ENCODE assay signal across 8 cellular contexts in the genomic region with DNA sequence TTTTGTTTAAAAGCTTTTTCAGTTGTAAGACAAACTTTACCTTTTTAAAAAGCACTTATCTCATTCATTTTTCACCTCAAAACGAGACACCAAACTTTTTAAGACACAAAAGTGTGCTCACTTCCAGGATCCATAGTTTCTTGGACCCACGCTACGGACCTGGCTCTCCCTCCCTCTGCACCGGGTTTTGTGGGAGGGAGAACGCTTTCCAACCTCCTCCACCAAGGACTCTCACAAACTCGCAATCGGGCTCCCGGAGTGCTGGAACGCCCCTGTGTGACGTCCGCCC. TPM values are rescaled to one million over a fixed set of nuclear protein-coding genes. Genes with fewer than 3 reads are reported as not detected.
A peak's percentile ranks its signal among the peaks of the same experiment; 100 is the strongest.
DNase-seq lines count a peak whose midpoint lies in the region; ATAC-seq and TF ChIP-seq lines count a peak whose summit lies in the region.

No MANE protein-coding gene starts in this region.

- H3K9me3 Mint-ChIP-seq in activated B cell treated with CpG ODN at 0.5 μM for 24 hours: no peaks in the 10 kb centered on the region

- CTCF ChIA-PET in activated B cell treated with CpG ODN at 0.5 μM for 24 hours (lab: Charles Lee): interaction anchor here (1.3 to 5.1 kb wide), 2 partner anchors 83 to 113 kb away, joined by 4 to 39 read pairs; no protein-coding TSS in a partner anchor

- H3K9me3 ChIP-seq in cardiac muscle cell (ENCODE audit: low read depth) (no peaks in the 10 kb centered on the region), heart right ventricle (no peaks in the 10 kb centered on the region)

- TF ChIP-seq CTCF in cardiac muscle cell (IDR thresholded peaks at IDR 0.05; ENCODE audit: low read depth, low read length): no peak
- no peak for TF ChIP-seq CTCF in activated B cell treated with CpG ODN at 0.5 μM for 24 hours (IDR thresholded peaks at IDR 0.05)
- no peak for TF ChIP-seq CTCF in heart right ventricle (IDR thresholded peaks at IDR 0.05)
- no peak for TF ChIP-seq CTCF in retinal pigment epithelial cell (conservative IDR thresholded peaks at IDR 0.05; ENCODE audit: low read depth, low read length)

- H3K36me3 ChIP-seq in cardiac muscle cell: peaks cover 5% of the 10 kb centered on the region
- peaks cover 0 to 17% (median 4%) of the 10 kb centered on the region in 9 donors for H3K36me3 ChIP-seq in heart right ventricle

- H3K4me3 ChIP-seq in cardiac muscle cell (peak overlapping the region; percentile 69), heart right ventricle (peak overlapping the region; percentile 68 to 90 (median 80)), retinal pigment epithelial cell (ENCODE audit: low read length) (peak overlapping the region; percentile 92)

- H3K4me1 ChIP-seq in cardiac muscle cell (ENCODE audit: low read depth) (peaks cover 10% of the 10 kb centered on the region), heart right ventricle (peaks cover 3 to 28% (median 22%) of the 10 kb centered on the region in 9 donors)

- intact Hi-C loops in Right ventricle myocardium inferior (cut with DNase I): loop anchor here (1.0 kb wide), 1 partner anchor 76 kb away; a partner anchor contains a TSS
- intact Hi-C loops in activated B cell treated with CpG ODN at 0.5 μM for 24 hours (cut with micrococcal nuclease): loop anchor here (1.0 to 5.0 kb wide), 6 partner anchors 76 to 713 kb away; a partner anchor contains a TSS
- intact Hi-C loops in heart right ventricle (cut with DNase I): loop anchor here in 8 of 10 donors (2.0 to 10.0 kb wide), 5 partner anchors 64 to 277 kb away; a partner anchor contains a TSS

- POLR2A ChIA-PET in activated B cell treated with CpG ODN at 0.5 μM for 24 hours (lab: Charles Lee): interaction anchor here (0.9 to 3.9 kb wide), 12 partner anchors 26 to 802 kb away, joined by 3 to 75 read pairs (median 5); a partner anchor contains a TSS

- H3K27ac Mint-ChIP-seq in activated B cell treated with CpG ODN at 0.5 μM for 24 hours: peak overlapping the region; percentile 100

- DNase-seq in cardiac muscle cell (ENCODE audit: low read depth in 1 of 2, low spot score in 1 of 2) (peak; percentile 69 to 90), Right ventricle myocardium inferior (ENCODE audit: missing footprints) (no peak), activated B cell treated with CpG ODN at 0.5 μM for 24 hours (no peak), heart right ventricle (no peak), retinal pigment epithelial cell (ENCODE audit: low read depth) (no peak), NCI-H82 (lab: John Stamatoyannopoulos, UW) (no peak), DMS114 treated with DMSO at 0.1 percent for 48 hours (lab: John Stamatoyannopoulos, UW; ENCODE audit: unreplicated experiment) (no peak)
- no peak for DNase-seq in stimulated activated CD4-positive, alpha-beta T cell treated with anti-CD3 and anti-CD28 coated beads, Interleukin-4, amount 100 ng/mL, for 4 hours

- H3K36me3 Mint-ChIP-seq in activated B cell treated with CpG ODN at 0.5 μM for 24 hours (ENCODE audit: low read depth): peaks cover 37% of the 10 kb centered on the region

- no peaks in the 10 kb centered on the region for H3K27me3 Mint-ChIP-seq in activated B cell treated with CpG ODN at 0.5 μM for 24 hours

- H3K27me3 ChIP-seq in cardiac muscle cell (no peaks in the 10 kb centered on the region), heart right ventricle (no peaks in the 10 kb centered on the region)

- H3K4me3 Mint-ChIP-seq in activated B cell treated with CpG ODN at 0.5 μM for 24 hours: peak overlapping the region; percentile 96

- ATAC-seq in Right ventricle myocardium inferior (no peak), activated B cell treated with CpG ODN at 0.5 μM for 24 hours (ENCODE audit: low read depth) (no peak), heart right ventricle (peak in 6 of 8 donors; percentile 56 to 81 (median 74))

- peaks cover 34% of the 10 kb centered on the region for H3K4me1 Mint-ChIP-seq in activated B cell treated with CpG ODN at 0.5 μM for 24 hours

- H3K27ac ChIP-seq in cardiac muscle cell (peak overlapping the region; percentile 92), heart right ventricle (peak overlapping the region; percentile 49 to 95 (median 90))

- WGBS in heart right ventricle, 2 donors: 0 to 1% methylated on average over 11 of the region's 11 CpGs

RNA-seq across cellular contexts. Expression of a gene that starts 0.4 kb away (rescaled TPM):
- total RNA-seq in cardiac muscle cell (0.09 TPM in 1 of 2 replicates, not detected in the other), Right ventricle myocardium inferior (0.11 TPM), activated B cell treated with CpG ODN at 0.5 μM for 24 hours (0.07 and 0.20 TPM in 2 replicates), heart right ventricle (under 1 TPM in 2 of 10 donors, not detected in 8; 0.08 to 0.32 TPM)
- polyA plus RNA-seq in cardiac muscle cell (0.26 and 0.66 TPM in 2 replicates), heart right ventricle (not detected)

RNA-seq across cellular contexts. Expression of a gene that starts 0.5 kb away (rescaled TPM):
- total RNA-seq in cardiac muscle cell (10.3 and 16.8 TPM in 2 replicates), Right ventricle myocardium inferior (12.4 TPM), activated B cell treated with CpG ODN at 0.5 μM for 24 hours (38.3 and 38.7 TPM in 2 replicates), heart right ventricle (10 to 100 TPM in 6 of 10 donors, 1 to 10 TPM in 4; 7.0 to 13.4 (median 11.0) TPM)
- polyA plus RNA-seq in cardiac muscle cell (13.4 and 26.7 TPM in 2 replicates), heart right ventricle (10 to 100 TPM in 1 of 2 donors, 1 to 10 TPM in 1; 8.4 to 11.1 TPM)

Comparison
In these comparisons a context has a peak if more than half of its experiments do, and no peak if none do; other contexts are left out.
1. DNase-seq: peak in cardiac muscle cell (2 of 2); none in Right ventricle myocardium inferior (single experiment), activated B cell treated with CpG ODN at 0.5 μM for 24 hours (single experiment), heart right ventricle (0 of 2), retinal pigment epithelial cell (single experiment), stimulated activated CD4-positive, alpha-beta T cell treated with anti-CD3 and anti-CD28 coated beads, Interleukin-4, amount 100 ng/mL, for 4 hours (0 of 2), NCI-H82 (single experiment) and DMS114 treated with DMSO at 0.1 percent for 48 hours (single experiment).
2. ATAC-seq: peak in heart right ventricle (6 of 8); none in Right ventricle myocardium inferior (single experiment) and activated B cell treated with CpG ODN at 0.5 μM for 24 hours (single experiment).
3. Peak in every context shown above with its lines, with median percentiles within 50 percentile points of each other: H3K4me3 ChIP-seq.